7 cellular contexts compared by ENCODE assay signal in genomic region chr17:60025902-60026301, GRCh38. TPM values are rescaled to one million over a fixed set of nuclear protein-coding genes. Genes with fewer than 3 reads are reported as not detected.
DNase-seq lines count a peak whose midpoint lies in the region; ATAC-seq and TF ChIP-seq lines count a peak whose summit lies in the region.
"Not testable (repeated sequence)": the region's sequence is repeated elsewhere in the genome, so short reads cannot be mapped to it uniquely, and the experiment has no call there.

No MANE protein-coding gene starts in this region.

- POLR2A ChIA-PET in CD4-positive, alpha-beta T cell (lab: Charles Lee), result not testable (repeated sequence)

- not testable (repeated sequence) for H3K9me3 Mint-ChIP-seq in CD4-positive, alpha-beta T cell; activated CD8-positive, alpha-beta memory T cell treated with anti-CD3 and anti-CD28 coated beads, Interleukin-2, amount 10 ng/mL, durations not matched to agents 7 days and 5 days (ENCODE audit: low read depth); effector memory CD8-positive, alpha-beta T cell

- not testable (repeated sequence) for H3K4me3 ChIP-seq in RWPE2 (ENCODE audit: severe bottlenecking); lung

- intact Hi-C loops in CD4-positive, alpha-beta T cell (cut with DNase I, micrococcal nuclease); left cardiac atrium (cut with DNase I); sciatic nerve (cut with DNase I): not testable (repeated sequence)

- not testable (repeated sequence) for H3K9me3 ChIP-seq in CD4-positive, alpha-beta T cell (ENCODE audit: control insufficient read depth, low read length); RWPE2 (ENCODE audit: severe bottlenecking); lung (ENCODE audit: control insufficient read depth in 2 of 2, insufficient read depth in 1 of 2, low read length in 1 of 2)

- not testable (repeated sequence) for TF ChIP-seq CTCF in CD4-positive, alpha-beta T cell (IDR thresholded peaks at IDR 0.05); RWPE2 (IDR thresholded peaks at IDR 0.05; ENCODE audit: poor library complexity, severe bottlenecking); lung (IDR thresholded peaks at IDR 0.05; ENCODE audit: control extremely low read depth, extremely low read depth)

- H3K27ac Mint-ChIP-seq in CD4-positive, alpha-beta T cell; activated CD8-positive, alpha-beta memory T cell treated with anti-CD3 and anti-CD28 coated beads, Interleukin-2, amount 10 ng/mL, durations not matched to agents 7 days and 5 days; effector memory CD8-positive, alpha-beta T cell: not testable (repeated sequence)

- not testable (repeated sequence) for H3K4me1 Mint-ChIP-seq in CD4-positive, alpha-beta T cell (ENCODE audit: low read depth); activated CD8-positive, alpha-beta memory T cell treated with anti-CD3 and anti-CD28 coated beads, Interleukin-2, amount 10 ng/mL, durations not matched to agents 7 days and 5 days; effector memory CD8-positive, alpha-beta T cell (ENCODE audit: low read depth in 2 of 2)

- ATAC-seq in CD4-positive, alpha-beta T cell (ENCODE audit: poor library complexity), result peak; percentile 29
- ATAC-seq in RWPE2 (ENCODE audit: low read depth), result peak; percentile 48
- peak; percentile 41 for ATAC-seq in activated CD8-positive, alpha-beta memory T cell treated with anti-CD3 and anti-CD28 coated beads, Interleukin-2, amount 10 ng/mL, durations not matched to agents 7 days and 5 days
- ATAC-seq in effector memory CD8-positive, alpha-beta T cell (replicated peaks), result peak; percentile 47
- ATAC-seq in left cardiac atrium, result peak; percentile 57 to 61
- ATAC-seq in lung (ENCODE audit: insufficient read depth, low FRiP score), result peak; percentile 29
- ATAC-seq in sciatic nerve, result peak; percentile 6

- H3K36me3 Mint-ChIP-seq in CD4-positive, alpha-beta T cell (ENCODE audit: low read depth); activated CD8-positive, alpha-beta memory T cell treated with anti-CD3 and anti-CD28 coated beads, Interleukin-2, amount 10 ng/mL, durations not matched to agents 7 days and 5 days; effector memory CD8-positive, alpha-beta T cell (ENCODE audit: insufficient read depth): not testable (repeated sequence)

- not testable (repeated sequence) for H3K4me3 Mint-ChIP-seq in CD4-positive, alpha-beta T cell; activated CD8-positive, alpha-beta memory T cell treated with anti-CD3 and anti-CD28 coated beads, Interleukin-2, amount 10 ng/mL, durations not matched to agents 7 days and 5 days; effector memory CD8-positive, alpha-beta T cell

- H3K27me3 ChIP-seq in CD4-positive, alpha-beta T cell (ENCODE audit: control insufficient read depth, insufficient read depth, low read length); RWPE2 (ENCODE audit: insufficient read depth, poor library complexity, severe bottlenecking); lung (ENCODE audit: control insufficient read depth, insufficient read depth): not testable (repeated sequence)

- DNase-seq in CD4-positive, alpha-beta T cell; RWPE2 (ENCODE audit: low spot score); activated CD8-positive, alpha-beta memory T cell treated with anti-CD3 and anti-CD28 coated beads, Interleukin-2, amount 10 ng/mL, durations not matched to agents 7 days and 5 days; effector memory CD8-positive, alpha-beta T cell; left cardiac atrium; lung (ENCODE audit: low spot score); sciatic nerve (ENCODE audit: low spot score): not testable (repeated sequence)

- WGBS in lung, 2 donors, result no CpG with 5 or more reads among the region's 43 CpGs

- H3K4me1 ChIP-seq in RWPE2 (ENCODE audit: insufficient read depth, poor library complexity, severe bottlenecking); lung (ENCODE audit: control insufficient read depth in 2 of 2, insufficient read depth in 2 of 2, low read length in 2 of 2): not testable (repeated sequence)

- not testable (repeated sequence) for H3K36me3 ChIP-seq in RWPE2 (ENCODE audit: low read depth); lung (ENCODE audit: control insufficient read depth in 2 of 2, insufficient read depth in 2 of 2, low read length in 2 of 2)

- H3K27me3 Mint-ChIP-seq in CD4-positive, alpha-beta T cell; activated CD8-positive, alpha-beta memory T cell treated with anti-CD3 and anti-CD28 coated beads, Interleukin-2, amount 10 ng/mL, durations not matched to agents 7 days and 5 days; effector memory CD8-positive, alpha-beta T cell: not testable (repeated sequence)

- not testable (repeated sequence) for H3K27ac ChIP-seq in CD4-positive, alpha-beta T cell (ENCODE audit: low read depth, low read length); RWPE2 (ENCODE audit: poor library complexity, severe bottlenecking); lung (ENCODE audit: low read depth in 1 of 2, low read length in 1 of 2)

- CTCF ChIA-PET in CD4-positive, alpha-beta T cell (lab: Charles Lee); activated CD8-positive, alpha-beta memory T cell treated with anti-CD3 and anti-CD28 coated beads, Interleukin-2, amount 10 ng/mL, durations not matched to agents 7 days and 5 days (lab: Charles Lee): not testable (repeated sequence)

RNA-seq across cellular contexts. Expression of gene HEATR6, which starts 52.8 kb away (rescaled TPM):
- total RNA-seq in CD4-positive, alpha-beta T cell, result 1 to 10 TPM; 9.0 to 9.1 TPM
- total RNA-seq in activated CD8-positive, alpha-beta memory T cell treated with anti-CD3 and anti-CD28 coated beads, Interleukin-2, amount 10 ng/mL, durations not matched to agents 7 days and 5 days, result 10 to 100 TPM; 23.1 to 23.6 TPM
- 10 to 100 TPM; 11.9 to 13.3 TPM for total RNA-seq in left cardiac atrium
- total RNA-seq in lung, result 10 to 100 TPM; 19.5 to 23.3 TPM
- polyA plus RNA-seq in lung, result 1 to 10 TPM; 7.1 to 8.1 TPM
- total RNA-seq in sciatic nerve, result 21.0 TPM

Comparison
In these comparisons a context has a peak if more than half of its experiments do, and no peak if none do; other contexts are left out.
1. ATAC-seq: peak in every context shown above with its lines; median percentile 59 in left cardiac atrium; 48 in RWPE2; 47 in effector memory CD8-positive, alpha-beta T cell; 41 in activated CD8-positive, alpha-beta memory T cell treated with anti-CD3 and anti-CD28 coated beads, Interleukin-2, amount 10 ng/mL, durations not matched to agents 7 days and 5 days; 29 in CD4-positive, alpha-beta T cell; 29 in lung; 6 in sciatic nerve.